In genomic region chr14:53278602-53279506, GRCh38 we compare ENCODE assay signal across 1 cellular context.
TF ChIP-seq lines count a peak whose summit lies in the region.

No MANE protein-coding gene starts in this region.

TF ChIP-seq in K562, 482 proteins besides CTCF, POLR2A, EP300 and RAD21 (continued from another document and continues in another):
- TF ChIP-seq ZNF316 (IDR thresholded peaks at IDR 0.05) (peak; percentile 79), CBX8 (IDR thresholded peaks at IDR 0.05; ENCODE audit: borderline replicate concordance, extremely low read depth, low read depth, low read length, poor library complexity, severe bottlenecking) (no peak), MAFG (tag; conservative IDR thresholded peaks at IDR 0.05) (peak; percentile 88), PTTG1 (tag; IDR thresholded peaks at IDR 0.05; ENCODE audit: low read depth) (peak; percentile 85), MXI1 (IDR thresholded peaks at IDR 0.05; ENCODE audit: low read depth, low read length) (no peak), ID3 (CRISPR knock-in tag; IDR thresholded peaks at IDR 0.05) (no peak), ID3 (tag; IDR thresholded peaks at IDR 0.05) (0 out of 2 replicates have a peak, but pooled peaks have one; percentile 51), DACH1 (IDR thresholded peaks at IDR 0.05; ENCODE audit: partially characterized antibody) (no peak), ETS1 (conservative IDR thresholded peaks at IDR 0.05; ENCODE audit: control insufficient read depth, low read depth, low read length) (no peak), CBFA2T3 (IDR thresholded peaks at IDR 0.05) (no peak), AFF4 (CRISPR knock-in tag; IDR thresholded peaks at IDR 0.05) (no peak), U2AF1 (optimal IDR thresholded peaks at IDR 0.05; ENCODE audit: low read depth, low read length) (no peak), ZBTB49 (CRISPR knock-in tag; IDR thresholded peaks at IDR 0.05; ENCODE audit: borderline replicate concordance) (no peak), TFE3 (CRISPR knock-in tag; IDR thresholded peaks at IDR 0.05) (no peak), BRCA1 (IDR thresholded peaks at IDR 0.05) (no peak), BRCA1 (CRISPR knock-in tag; IDR thresholded peaks at IDR 0.05) (no peak), NFIX (CRISPR knock-in tag; IDR thresholded peaks at IDR 0.05; ENCODE audit: low read depth) (no peak), ZNF431 (CRISPR knock-in tag; IDR thresholded peaks at IDR 0.05) (no peak), PHF8 (IDR thresholded peaks at IDR 0.05; ENCODE audit: borderline replicate concordance, low read length) (no peak), ZNF444 (CRISPR knock-in tag; IDR thresholded peaks at IDR 0.05) (no peak), THRB (CRISPR knock-in tag; conservative IDR thresholded peaks at IDR 0.05) (0 out of 2 replicates have a peak, but pooled peaks have one; percentile 21), HIVEP1 (CRISPR knock-in tag; IDR thresholded peaks at IDR 0.05) (no peak), HSF4 (CRISPR knock-in tag; IDR thresholded peaks at IDR 0.05; ENCODE audit: borderline replicate concordance) (no peak), CREB5 (CRISPR knock-in tag; IDR thresholded peaks at IDR 0.05) (peak; percentile 40; the same call in 1 of the 2 replicates), NRF1 (conservative IDR thresholded peaks at IDR 0.05 in 1 of 2, IDR thresholded peaks at IDR 0.05 in 1 of 2) (peak; percentile 30 to 32; a peak in 1 of 4 replicates), SAP30 (IDR thresholded peaks at IDR 0.05; ENCODE audit: borderline replicate concordance, insufficient read depth, low read depth, low read length, poor library complexity, severe bottlenecking) (no peak), ZFPM2 (CRISPR knock-in tag; IDR thresholded peaks at IDR 0.05) (no peak), POLR3A (IDR thresholded peaks at IDR 0.05; ENCODE audit: borderline replicate concordance, extremely low read depth, insufficient read depth, insufficient read length) (no peak), IRF1 (CRISPR knock-in tag; IDR thresholded peaks at IDR 0.05; ENCODE audit: borderline replicate concordance) (no peak), SIRT6 (IDR thresholded peaks at IDR 0.05; ENCODE audit: low read depth, low read length) (no peak), MBD2 (IDR thresholded peaks at IDR 0.05; ENCODE audit: borderline replicate concordance, low read depth) (no peak), CXXC5 (CRISPR knock-in tag; IDR thresholded peaks at IDR 0.05) (peak; percentile 66), STAT5B (CRISPR knock-in tag; IDR thresholded peaks at IDR 0.05) (no peak), YY1 (IDR thresholded peaks at IDR 0.05; ENCODE audit: borderline replicate concordance in 1 of 3, control insufficient read depth in 1 of 3, extremely low read depth in 1 of 3, insufficient read depth in 3 of 3, insufficient read length in 1 of 3, insufficient replicate concordance in 2 of 3, low read depth in 1 of 3, low read length in 2 of 3) (peak in 1 of 3 experiments; percentile 28), RB1 (IDR thresholded peaks at IDR 0.05; ENCODE audit: low read depth) (no peak), THRA (IDR thresholded peaks at IDR 0.05) (no peak), SUPT5H (IDR thresholded peaks at IDR 0.05) (no peak), FOXP4 (CRISPR knock-in tag; IDR thresholded peaks at IDR 0.05; ENCODE audit: borderline replicate concordance) (no peak), GTF2B (IDR thresholded peaks at IDR 0.05; ENCODE audit: extremely low read depth, insufficient read length) (no peak), ZC3H8 (IDR thresholded peaks at IDR 0.05) (no peak), XRCC5 (IDR thresholded peaks at IDR 0.05; ENCODE audit: low read depth, low read length) (no peak), ADNP (tag; IDR thresholded peaks at IDR 0.05) (no peak), RBM39 (optimal IDR thresholded peaks at IDR 0.05; ENCODE audit: low read depth, low read length) (no peak), CHD1 (IDR thresholded peaks at IDR 0.05; ENCODE audit: low read length) (no peak), ZBTB8A (IDR thresholded peaks at IDR 0.05; ENCODE audit: partially characterized antibody) (no peak), YBX1 (IDR thresholded peaks at IDR 0.05) (no peak), ZNF668 (CRISPR knock-in tag; IDR thresholded peaks at IDR 0.05) (0 out of 2 replicates have a peak, but pooled peaks have one; percentile 50), NR2C1 (IDR thresholded peaks at IDR 0.05) (no peak), NR2C1 (tag; IDR thresholded peaks at IDR 0.05) (peak; percentile 83)
